In genomic region chr6:53567701-53568100, GRCh38 we compare ENCODE assay signal across 23 cellular contexts. TPM values are rescaled to one million over a fixed set of nuclear protein-coding genes. Genes with fewer than 3 reads are reported as not detected.
DNase-seq lines count a peak whose midpoint lies in the region; ATAC-seq, FAIRE-seq and TF ChIP-seq lines count a peak whose summit lies in the region.
"Had no signal": no experiment of that assay in that cellular context is flagged by ENCODE, and none has a peak within 500 bp of the region (broad histone marks: within the 10 kb centered on the region; RNA-seq: fewer than 3 reads in every experiment).

No MANE protein-coding gene starts in this region.

- H3K4me2 ChIP-seq in Loucy (ENCODE audit: low read depth, low read length, poor library complexity, severe bottlenecking) (no peak overlapping the region), hepatocyte (peak overlapping the region; percentile 36)
- H3K4me2 ChIP-seq: A549, SK-N-SH had no signal

- H3K79me2 ChIP-seq in Loucy (ENCODE audit: insufficient read depth, low read length) (no peaks in the 10 kb centered on the region), hepatocyte (no peaks in the 10 kb centered on the region)

- no peaks in the 10 kb centered on the region for H3K36me3 ChIP-seq in Loucy (ENCODE audit: insufficient read depth, low read length)
- H3K36me3 ChIP-seq in bronchial epithelial cell (ENCODE audit: control insufficient read depth, insufficient read depth, low read length): no peaks in the 10 kb centered on the region
- no peaks in the 10 kb centered on the region for H3K36me3 ChIP-seq in hepatocyte (replicated peaks; ENCODE audit: insufficient read depth, low read depth)
- no peaks in the 10 kb centered on the region for H3K36me3 ChIP-seq in prostate gland
- no peaks in the 10 kb centered on the region for H3K36me3 ChIP-seq in BE2C

- FAIRE-seq in bronchial epithelial cell (lab: Jason Lieb, UNC): no peak
- FAIRE-seq: A549, GM12891 had no signal

- H3K9me3 ChIP-seq in Loucy (ENCODE audit: insufficient read depth, low read depth, low read length) (no peaks in the 10 kb centered on the region), hepatocyte (ENCODE audit: low read depth) (no peaks in the 10 kb centered on the region), prostate gland (no peaks in the 10 kb centered on the region), BE2C (no peaks in the 10 kb centered on the region)
- H3K9me3 ChIP-seq: A549, Caco-2, SK-N-SH had no signal

- ATAC-seq in HG03354 (IDR thresholded peaks at IDR 0.05; ENCODE audit: poor library complexity, severe bottlenecking, unreplicated experiment): no peak
- ATAC-seq: A549; CD8-positive, alpha-beta T cell; PC-3 had no signal

- H2AFZ ChIP-seq in Loucy (ENCODE audit: low read length) (0 out of 2 replicates have a peak overlapping the region, but pooled peaks have one; percentile 32), hepatocyte (peak overlapping the region; percentile 19)

- H4K20me1 ChIP-seq in Loucy (ENCODE audit: insufficient read depth, low read length, poor library complexity, severe bottlenecking) (no peaks in the 10 kb centered on the region), hepatocyte (ENCODE audit: insufficient read depth, poor library complexity, severe bottlenecking) (no peaks in the 10 kb centered on the region)

- peak; percentile 78 for DNase-seq in bronchial epithelial cell (ENCODE audit: low read depth)
- DNase-seq in hepatocyte (ENCODE audit: low spot score): no peak
- DNase-seq in prostate gland (ENCODE audit: low spot score): no peak
- DNase-seq in BE2C: no peak
- no peak for DNase-seq in coronary artery (ENCODE audit: low spot score)
- DNase-seq: Caco-2; CD8-positive, alpha-beta T cell; DMS79 treated with DMSO at 0.1 percent for 48 hours; GF-D8; Karpas-422; NCI-H1092 treated with DMSO at 0.1 percent for 48 hours; NCI-H1436; NCI-H187 treated with DMSO at 0.1 percent for 48 hours; NCI-H2171 treated with DMSO at 0.1 percent for 48 hours; NCI-H345; NK-92 treated with Interleukin-12 subunit alpha and Interleukin-12 subunit beta, amount 100 ng/mL, for 24 hours; PC-3; SK-N-SH had no signal

- TF ChIP-seq CTCF in Loucy (conservative IDR thresholded peaks at IDR 0.05; ENCODE audit: low read length): no peak
- no peak for TF ChIP-seq CTCF in bronchial epithelial cell (IDR thresholded peaks at IDR 0.05; ENCODE audit: insufficient read depth, low read length, severe bottlenecking)
- TF ChIP-seq CTCF in hepatocyte (IDR thresholded peaks at IDR 0.05; ENCODE audit: poor library complexity): no peak
- no peak for TF ChIP-seq CTCF in prostate gland (IDR thresholded peaks at IDR 0.05)
- no peak for TF ChIP-seq CTCF in BE2C (IDR thresholded peaks at IDR 0.05; ENCODE audit: low read depth, low read length)
- no peak for TF ChIP-seq CTCF in coronary artery (IDR thresholded peaks at IDR 0.05)

- no peak overlapping the region for H3K9ac ChIP-seq in Loucy (ENCODE audit: low read depth, low read length, poor library complexity, severe bottlenecking)
- H3K9ac ChIP-seq: SK-N-SH had no signal

- H3K27me3 ChIP-seq in Loucy (ENCODE audit: insufficient read depth, low read length, poor library complexity, severe bottlenecking) (no peaks in the 10 kb centered on the region), bronchial epithelial cell (ENCODE audit: control insufficient read depth, insufficient read depth, low read length) (no peaks in the 10 kb centered on the region), hepatocyte (no peaks in the 10 kb centered on the region), prostate gland (replicated peaks; ENCODE audit: insufficient read depth) (no peaks in the 10 kb centered on the region), BE2C (no peaks in the 10 kb centered on the region)

- WGBS in hepatocyte (ENCODE audit: low lambda C conversion rate, missing lambda C conversion rate): 49% methylated on average over 2 of the region's 2 CpGs
- 46% methylated on average over 2 of the region's 2 CpGs for WGBS in prostate gland

- no peak for TF ChIP-seq POLR2A in prostate gland (IDR thresholded peaks at IDR 0.05)

- intact Hi-C loops in prostate gland (cut with DNase I): no loop called here

- no peaks in the 10 kb centered on the region for H3F3A ChIP-seq in Loucy (ENCODE audit: low read depth)

- H3K9me2 ChIP-seq in Loucy (replicated peaks; ENCODE audit: low read depth, low read length) (no peaks in the 10 kb centered on the region), hepatocyte (replicated peaks; ENCODE audit: insufficient read depth) (no peaks in the 10 kb centered on the region)
- H3K9me2 ChIP-seq: SK-N-SH had no signal

- H3K4me3 ChIP-seq in Loucy (ENCODE audit: low read length, poor library complexity, severe bottlenecking): no peak overlapping the region
- no peak overlapping the region for H3K4me3 ChIP-seq in bronchial epithelial cell (ENCODE audit: low read depth, low read length)
- no peak overlapping the region for H3K4me3 ChIP-seq in hepatocyte
- no peak overlapping the region for H3K4me3 ChIP-seq in prostate gland
- no peak overlapping the region for H3K4me3 ChIP-seq in BE2C (ENCODE audit: low read depth, low read length)
- no peak overlapping the region for H3K4me3 ChIP-seq in coronary artery
- H3K4me3 ChIP-seq: A549 had no signal

- H3K4me1 ChIP-seq in Loucy (ENCODE audit: insufficient read depth, low read length, poor library complexity, severe bottlenecking): no peaks in the 10 kb centered on the region
- H3K4me1 ChIP-seq in hepatocyte (ENCODE audit: insufficient read depth): peaks cover 5% of the 10 kb centered on the region
- H3K4me1 ChIP-seq in prostate gland (replicated peaks): no peaks in the 10 kb centered on the region
- no peaks in the 10 kb centered on the region for H3K4me1 ChIP-seq in BE2C
- H3K4me1 ChIP-seq: A549 had no signal

- H3K27ac ChIP-seq in hepatocyte: peak overlapping the region; percentile 48
- peak overlapping the region; percentile 20 to 56 for H3K27ac ChIP-seq in prostate gland
- H3K27ac ChIP-seq in coronary artery: no peak overlapping the region
- H3K27ac ChIP-seq: A549, C4-2B had no signal

RNA-seq across cellular contexts. Expression of gene GCLC, which starts 22.8 kb away (rescaled TPM):
- 74.8 and 90.9 TPM in 2 replicates for total RNA-seq in bronchial epithelial cell
- 38.8 and 52.6 TPM in 2 replicates for total RNA-seq in hepatocyte
- 14.5 and 21.9 TPM in 2 replicates for polyA plus RNA-seq in hepatocyte
- total RNA-seq in prostate gland: 10 to 100 TPM; 77.1 to 81.2 TPM
- polyA plus RNA-seq in BE2C (2012; ENCODE audit: insufficient read depth, insufficient read length, low read depth): 26.9 TPM

Comparison
In these comparisons a context has a peak if more than half of its experiments do, and no peak if none do; other contexts are left out.
1. H3K27ac ChIP-seq: peak in hepatocyte (single experiment) and prostate gland (2 of 2); none in coronary artery (0 of 2).